In genomic region chr6:9711313-9711712, GRCh38 we compare ENCODE assay signal across 14 cellular contexts.
"Had no signal": no experiment of that assay in that cellular context is flagged by ENCODE, and none has a peak within 500 bp of the region (broad histone marks: within the 10 kb centered on the region; RNA-seq: fewer than 3 reads in every experiment).

No MANE protein-coding gene starts in this region.

- H3K9me3 ChIP-seq: ovary, spleen, testis had no signal

- H3K4me1 ChIP-seq: spleen, testis had no signal

- H3K4me3 ChIP-seq: dorsolateral prefrontal cortex, lung, neural progenitor cell, ovary, spleen, testis had no signal

- H3K9ac ChIP-seq: neural progenitor cell had no signal

- ATAC-seq: activated CD4-positive, CD25-positive, alpha-beta regulatory T cell treated with anti-CD3 and anti-CD28 coated beads, Interleukin-2, amount 50 U/mL, for 24 hours; activated naive CD8-positive, alpha-beta T cell treated with anti-CD3 and anti-CD28 coated beads, Interleukin-2, amount 50 U/mL, for 24 hours; left colon; sciatic nerve had no signal

- H3K36me3 ChIP-seq: neural progenitor cell, ovary, spleen had no signal

- H3K27ac ChIP-seq: dorsolateral prefrontal cortex, neural progenitor cell, ovary, spleen, testis had no signal

- DNase-seq: activated CD4-positive, alpha-beta T cell treated with anti-CD3 and anti-CD28 coated beads, Interleukin-2, amount 50 U/mL, for 1 hour; activated CD8-positive, alpha-beta memory T cell treated with anti-CD3 and anti-CD28 coated beads for 24 hours; activated naive CD4-positive, alpha-beta T cell treated with Interleukin-2 at 50 U/mL for 16 hours; activated naive CD8-positive, alpha-beta T cell treated with anti-CD3 and anti-CD28 coated beads, Interleukin-2, amount 50 U/mL, for 24 hours; dorsolateral prefrontal cortex; endodermal cell; left colon; ovary; spleen; testis had no signal

- H3K27me3 ChIP-seq: neural progenitor cell, ovary, spleen, testis had no signal

- H3K4me2 ChIP-seq: neural progenitor cell had no signal
